Comparison of ENCODE assay signal across 12 cellular contexts in genomic region chr3:73365756-73366397, GRCh38.
A peak's percentile ranks its signal among the peaks of the same experiment; 100 is the strongest.
DNase-seq lines count a peak whose midpoint lies in the region; ATAC-seq and TF ChIP-seq lines count a peak whose summit lies in the region.
"Had no signal": no experiment of that assay in that cellular context is flagged by ENCODE, and none has a peak within 500 bp of the region (broad histone marks: within the 10 kb centered on the region; RNA-seq: fewer than 3 reads in every experiment).

No MANE protein-coding gene starts in this region.

- H2AFZ ChIP-seq in mammary epithelial cell (ENCODE audit: low read depth, low read length), result peak overlapping the region; percentile 20

- TF ChIP-seq CTCF in mammary epithelial cell (conservative IDR thresholded peaks at IDR 0.05 in 1 of 2, IDR thresholded peaks at IDR 0.05 in 1 of 2; ENCODE audit: extremely low read depth in 1 of 2, insufficient read depth in 1 of 2, low read depth in 1 of 2, low read length in 2 of 2), result no peak
- no peak for TF ChIP-seq CTCF in gastrocnemius medialis (IDR thresholded peaks at IDR 0.05 in 4 of 5, conservative IDR thresholded peaks at IDR 0.05 in 1 of 5)

- dilution Hi-C loops in mammary epithelial cell (cut with HindIII; ENCODE audit: low sequenced_read_pairs), result no loop called here

- 48% methylated on average over 12 of the region's 12 CpGs for WGBS in mammary epithelial cell (ENCODE audit: low coverage, missing lambda C conversion rate)

- H3K9me3 ChIP-seq in mammary epithelial cell (replicated peaks; ENCODE audit: insufficient read depth, low read length) (peaks cover 8% of the 10 kb centered on the region), gastrocnemius medialis (no peaks in the 10 kb centered on the region)

- H3K4me2 ChIP-seq in mammary epithelial cell (ENCODE audit: insufficient read depth, low read depth, low read length), result no peak overlapping the region

- no peaks in the 10 kb centered on the region for H3K36me3 ChIP-seq in mammary epithelial cell (ENCODE audit: insufficient read depth, low read length)
- H3K36me3 ChIP-seq in gastrocnemius medialis, result no peaks in the 10 kb centered on the region

- no peaks in the 10 kb centered on the region for H3K79me2 ChIP-seq in mammary epithelial cell (ENCODE audit: insufficient read depth, low read length)

- H3K4me3 ChIP-seq in mammary epithelial cell (replicated peaks in 1 of 3; ENCODE audit: insufficient read depth in 1 of 3, low read depth in 2 of 3, low read length in 3 of 3), result no peak overlapping the region
- no peak overlapping the region for H3K4me3 ChIP-seq in gastrocnemius medialis

- H3K4me1 ChIP-seq in mammary epithelial cell (ENCODE audit: insufficient read depth, low read length) (peaks cover 6% of the 10 kb centered on the region), gastrocnemius medialis (no peaks in the 10 kb centered on the region)

- CTCF ChIA-PET in mammary epithelial cell (lab: Charles Lee; ENCODE audit: low non-redundant PET), result no interaction called here

- no peak overlapping the region for H3K27ac ChIP-seq in mammary epithelial cell (ENCODE audit: insufficient read depth, low read depth, low read length)
- H3K27ac ChIP-seq in gastrocnemius medialis, result no peak overlapping the region
- H3K27ac ChIP-seq: C4-2B had no signal

- no peaks in the 10 kb centered on the region for H4K20me1 ChIP-seq in mammary epithelial cell (ENCODE audit: insufficient read depth, low read length)

- in situ Hi-C loops in mammary epithelial cell (cut with MboI; ENCODE audit: low sequenced_read_pairs in 2 of 2) (no loop called here), gastrocnemius medialis (cut with MboI; ENCODE audit: low sequenced_read_pairs in 4 of 4) (no loop called here)

- no peak for TF ChIP-seq POLR2A in gastrocnemius medialis (IDR thresholded peaks at IDR 0.05)

- intact Hi-C loops in mammary epithelial cell (cut with micrococcal nuclease) (no loop called here), gastrocnemius medialis (cut with DNase I; ENCODE audit: low total_unique reads) (no loop called here)

- BruUV-seq in mammary epithelial cell (replicated peaks; lab: Mats Ljungman, UMichigan), result no TSS peak

- no peak overlapping the region for H3K9ac ChIP-seq in mammary epithelial cell (ENCODE audit: insufficient read depth, low read length)

- DNase-seq in EL, result peak; percentile 10
- no peak for DNase-seq in mammary epithelial cell
- peak; percentile 50 to 68 for DNase-seq in hippocampal formation (lab: John Stamatoyannopoulos, UW)
- DNase-seq in gastrocnemius medialis, result peak in 1 of 2 donors; percentile 46
- DNase-seq in A172 (ENCODE audit: low spot score), result no peak
- DNase-seq in NCI-H1930 (lab: John Stamatoyannopoulos, UW), result no peak
- DNase-seq: NCI-H748 treated with DMSO at 0.1 percent for 48 hours, small intestine, T-cell had no signal

- H3K27me3 ChIP-seq in mammary epithelial cell (ENCODE audit: insufficient read depth, low read length) (no peaks in the 10 kb centered on the region), gastrocnemius medialis (no peaks in the 10 kb centered on the region)

- ATAC-seq in gastrocnemius medialis, result peak; percentile 42 to 74
- ATAC-seq in GM19324 (IDR thresholded peaks at IDR 0.05; ENCODE audit: low FRiP score, unreplicated experiment), result no peak
- no peak for ATAC-seq in HG03342 (IDR thresholded peaks at IDR 0.05; ENCODE audit: unreplicated experiment)
- ATAC-seq: T-cell had no signal

Comparison
In these comparisons a context has a peak if more than half of its experiments do, and no peak if none do; other contexts are left out.
1. DNase-seq: peak in EL (single experiment) and hippocampal formation (2 of 2); none in mammary epithelial cell (single experiment), A172 (single experiment) and NCI-H1930 (0 of 2).
2. ATAC-seq: peak in gastrocnemius medialis (2 of 2); none in GM19324 (single experiment) and HG03342 (single experiment).